ENCODE assay signal across 13 cellular contexts in genomic region chr2:217065695-217066405, GRCh38.
A peak's percentile ranks its signal among the peaks of the same experiment; 100 is the strongest.
DNase-seq lines count a peak whose midpoint lies in the region; ATAC-seq, FAIRE-seq and TF ChIP-seq lines count a peak whose summit lies in the region.
"Had no signal": no experiment of that assay in that cellular context is flagged by ENCODE, and none has a peak within 500 bp of the region (broad histone marks: within the 10 kb centered on the region; RNA-seq: fewer than 3 reads in every experiment).

No MANE protein-coding gene starts in this region.

- peak overlapping the region; percentile 26 to 31; a peak in 3 of 6 replicates for H3K27ac ChIP-seq in A549

- H3K4me3 ChIP-seq in A549 (no peak overlapping the region), astrocyte of the cerebellum (ENCODE audit: low read depth, low read length) (no peak overlapping the region)

- no peak for TF ChIP-seq POLR2A in A549 (IDR thresholded peaks at IDR 0.05; ENCODE audit: low read length)

- no peak for TF ChIP-seq CTCF in A549 (IDR thresholded peaks at IDR 0.05)
- no peak for TF ChIP-seq CTCF in astrocyte of the cerebellum (IDR thresholded peaks at IDR 0.05; ENCODE audit: low read depth, low read length, missing control alignments)

- no peak overlapping the region for H3K27ac Mint-ChIP-seq in activated CD4-positive, alpha-beta memory T cell treated with anti-CD3 and anti-CD28 coated beads for 36 hours
- H3K27ac Mint-ChIP-seq: activated naive CD8-positive, alpha-beta T cell treated with anti-CD3 and anti-CD28 coated beads, Interleukin-2, amount 50 U/mL, for 24 hours; B cell had no signal

- H3K27me3 Mint-ChIP-seq in activated CD4-positive, alpha-beta memory T cell treated with anti-CD3 and anti-CD28 coated beads for 36 hours = peaks cover 8% of the 10 kb centered on the region

- H3K9me3 Mint-ChIP-seq in activated CD4-positive, alpha-beta memory T cell treated with anti-CD3 and anti-CD28 coated beads for 36 hours = no peaks in the 10 kb centered on the region

- POLR2A ChIA-PET in A549 (lab: Yijun Ruan, JAX) = no interaction called here
- POLR2A ChIA-PET in activated CD4-positive, alpha-beta memory T cell treated with anti-CD3 and anti-CD28 coated beads for 36 hours (lab: Charles Lee) = interaction anchor here (0.9 kb wide), 1 partner anchor 11 kb away, joined by 3 read pairs; no protein-coding TSS in a partner anchor

- TF ChIP-seq EP300 in A549 (IDR thresholded peaks at IDR 0.05) = peak in 1 of 2 experiments; percentile 68; a peak in 2 of 5 replicates

- H3K4me1 Mint-ChIP-seq in activated CD4-positive, alpha-beta memory T cell treated with anti-CD3 and anti-CD28 coated beads for 36 hours (ENCODE audit: low read depth) = no peaks in the 10 kb centered on the region
- H3K4me1 Mint-ChIP-seq: B cell had no signal

- H3K4me3 Mint-ChIP-seq in activated CD4-positive, alpha-beta memory T cell treated with anti-CD3 and anti-CD28 coated beads for 36 hours = no peak overlapping the region
- H3K4me3 Mint-ChIP-seq: activated naive CD8-positive, alpha-beta T cell treated with anti-CD3 and anti-CD28 coated beads, Interleukin-2, amount 50 U/mL, for 24 hours; B cell had no signal

- intact Hi-C loops in activated CD4-positive, alpha-beta memory T cell treated with anti-CD3 and anti-CD28 coated beads for 36 hours (cut with micrococcal nuclease) = no loop called here

- H3K9me3 ChIP-seq in A549 = peaks cover 16% of the 10 kb centered on the region; the same call in 2 of the 3 replicates

- CTCF ChIA-PET in A549 (lab: Yijun Ruan, JAX) = no interaction called here
- CTCF ChIA-PET in activated CD4-positive, alpha-beta memory T cell treated with anti-CD3 and anti-CD28 coated beads for 36 hours (lab: Charles Lee) = no interaction called here

- peak; percentile 1 to 47; a peak in 2 of 5 replicates for TF ChIP-seq RAD21 in A549 (conservative IDR thresholded peaks at IDR 0.05 in 1 of 2, IDR thresholded peaks at IDR 0.05 in 1 of 2)

- no peak for FAIRE-seq in A549 (lab: Jason Lieb, UNC)
- FAIRE-seq: small intestine had no signal

- WGBS in A549 (ENCODE audit: missing lambda C conversion rate) = 23% methylated on average over 7 of the region's 7 CpGs

- ATAC-seq in A549 (peak; percentile 67 to 88), GM19035 (IDR thresholded peaks at IDR 0.05; ENCODE audit: unreplicated experiment) (no peak), HG02571 (IDR thresholded peaks at IDR 0.05; ENCODE audit: unreplicated experiment) (no peak)
- ATAC-seq: activated naive CD8-positive, alpha-beta T cell treated with anti-CD3 and anti-CD28 coated beads, Interleukin-2, amount 50 U/mL, for 24 hours had no signal

- H3K4me2 ChIP-seq in A549 = peak overlapping the region; percentile 46

- H3K4me1 ChIP-seq in A549 = peaks cover 22% of the 10 kb centered on the region

- in situ Hi-C loops in astrocyte of the cerebellum (cut with HindIII; ENCODE audit: low sequenced_read_pairs) = no loop called here

- DNase-seq in A549 (ENCODE audit: low read depth in 1 of 2, low spot score in 1 of 2) (peak in 1 of 2 experiments; percentile 88), HT1080 (ENCODE audit: low read depth) (peak; percentile 72), astrocyte of the cerebellum (ENCODE audit: low read depth) (peak; percentile 87), hepatic stellate cell (ENCODE audit: low spot score) (peak; percentile 39), NCI-H510A treated with DMSO at 0.1 percent for 48 hours (lab: John Stamatoyannopoulos, UW) (no peak)
- no peak for DNase-seq in activated CD4-positive, alpha-beta memory T cell treated with anti-CD3 and anti-CD28 coated beads for 36 hours
- DNase-seq: activated naive CD8-positive, alpha-beta T cell treated with anti-CD3 and anti-CD28 coated beads, Interleukin-2, amount 50 U/mL, for 24 hours; KG1; NCI-H524 treated with DMSO at 0.1 percent for 48 hours; small intestine had no signal

- H3K36me3 Mint-ChIP-seq in activated CD4-positive, alpha-beta memory T cell treated with anti-CD3 and anti-CD28 coated beads for 36 hours = no peaks in the 10 kb centered on the region

TF ChIP-seq in A549, 52 proteins besides CTCF, POLR2A, EP300 and RAD21:
- TF ChIP-seq FOXS1 (CRISPR knock-in tag; IDR thresholded peaks at IDR 0.05) = no peak
- peak; percentile 58 to 81; a peak in 2 of 5 replicates for TF ChIP-seq JUN (IDR thresholded peaks at IDR 0.05)
- peak; percentile 83 for TF ChIP-seq GATA3 (IDR thresholded peaks at IDR 0.05; ENCODE audit: borderline replicate concordance)
- no peak for TF ChIP-seq HEYL (CRISPR knock-in tag; IDR thresholded peaks at IDR 0.05)
- peak; percentile 73; the same call in 1 of the 2 replicates for TF ChIP-seq FOSL2 (IDR thresholded peaks at IDR 0.05)
- TF ChIP-seq FOSL2 (CRISPR knock-in tag; IDR thresholded peaks at IDR 0.05) = peak; percentile 84
- TF ChIP-seq JUNB (IDR thresholded peaks at IDR 0.05) = peak; percentile 87
- peak; percentile 78; the same call in 1 of the 3 replicates for TF ChIP-seq BCL3 (IDR thresholded peaks at IDR 0.05)
- peak; percentile 97 to 98 for TF ChIP-seq CEBPB (IDR thresholded peaks at IDR 0.05)
- TF ChIP-seq RNF2 (IDR thresholded peaks at IDR 0.05; ENCODE audit: borderline replicate concordance, low read depth) = no peak
- TF ChIP-seq, protein P1, sequence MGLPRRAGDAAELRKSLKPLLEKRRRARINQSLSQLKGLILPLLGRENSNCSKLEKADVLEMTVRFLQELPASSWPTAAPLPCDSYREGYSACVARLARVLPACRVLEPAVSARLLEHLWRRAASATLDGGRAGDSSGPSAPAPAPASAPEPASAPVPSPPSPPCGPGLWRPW (IDR thresholded peaks at IDR 0.05) = peak; percentile 96
- no peak for TF ChIP-seq NPAS2 (CRISPR knock-in tag; IDR thresholded peaks at IDR 0.05; ENCODE audit: borderline replicate concordance)
- TF ChIP-seq CHD4 (IDR thresholded peaks at IDR 0.05; ENCODE audit: borderline replicate concordance) = no peak
- TF ChIP-seq, protein P2, sequence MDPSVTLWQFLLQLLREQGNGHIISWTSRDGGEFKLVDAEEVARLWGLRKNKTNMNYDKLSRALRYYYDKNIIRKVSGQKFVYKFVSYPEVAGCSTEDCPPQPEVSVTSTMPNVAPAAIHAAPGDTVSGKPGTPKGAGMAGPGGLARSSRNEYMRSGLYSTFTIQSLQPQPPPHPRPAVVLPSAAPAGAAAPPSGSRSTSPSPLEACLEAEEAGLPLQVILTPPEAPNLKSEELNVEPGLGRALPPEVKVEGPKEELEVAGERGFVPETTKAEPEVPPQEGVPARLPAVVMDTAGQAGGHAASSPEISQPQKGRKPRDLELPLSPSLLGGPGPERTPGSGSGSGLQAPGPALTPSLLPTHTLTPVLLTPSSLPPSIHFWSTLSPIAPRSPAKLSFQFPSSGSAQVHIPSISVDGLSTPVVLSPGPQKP (IDR thresholded peaks at IDR 0.05; ENCODE audit: low read depth, low read length) = no peak
- TF ChIP-seq SMC3 (IDR thresholded peaks at IDR 0.05) = peak; percentile 31; the same call in 1 of the 3 replicates

Comparison
In these comparisons a context has a peak if more than half of its experiments do, and no peak if none do; other contexts are left out.
1. ATAC-seq: peak in A549 (2 of 2); none in GM19035 (single experiment) and HG02571 (single experiment).
2. DNase-seq: peak in HT1080 (single experiment), astrocyte of the cerebellum (single experiment) and hepatic stellate cell (single experiment); none in NCI-H510A treated with DMSO at 0.1 percent for 48 hours (single experiment) and activated CD4-positive, alpha-beta memory T cell treated with anti-CD3 and anti-CD28 coated beads for 36 hours (single experiment).